In the genomic region with DNA sequence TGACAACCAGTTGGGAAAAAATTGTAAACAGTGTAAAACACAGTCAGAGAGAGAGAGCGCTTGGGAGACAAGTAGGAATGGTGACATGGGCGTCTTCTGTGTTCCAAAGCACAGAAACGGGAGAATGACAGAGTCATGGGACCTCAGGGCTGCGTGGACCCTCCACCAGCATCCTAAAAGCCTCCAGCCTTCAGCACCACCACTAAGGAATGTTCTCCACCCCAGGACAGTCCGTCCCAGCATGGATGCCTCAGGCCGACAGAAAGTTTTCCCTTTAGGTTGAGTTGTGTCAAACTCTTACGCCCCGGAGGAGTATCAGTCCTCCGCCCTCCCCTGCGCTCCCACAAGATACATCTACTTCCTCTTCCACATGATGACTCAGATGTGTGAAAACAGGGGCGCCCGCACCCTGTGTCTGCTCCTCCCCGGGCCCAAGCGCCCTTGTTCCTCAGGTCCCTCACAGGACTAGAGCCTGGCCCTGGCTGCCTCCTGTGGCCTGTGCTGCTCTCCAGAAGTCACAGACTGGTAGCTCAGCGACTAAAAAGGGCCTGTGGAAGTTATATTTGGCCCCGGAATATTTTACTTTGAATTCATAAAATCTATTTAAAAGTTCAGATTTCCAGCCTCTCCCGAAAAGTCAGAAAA, we compare ENCODE assay signal across 8 cellular contexts.
DNase-seq lines count a peak whose midpoint lies in the region; TF ChIP-seq lines count a peak whose summit lies in the region.

No MANE protein-coding gene starts in this region.

- peaks cover 3% of the 10 kb centered on the region for H3K27me3 Mint-ChIP-seq in activated T-helper 1 cell treated with anti-CD3 and anti-CD28 coated beads, Interleukin-12 subunit alpha, Interleukin-12 subunit beta, Interleukin-2, Interleukin-4 antibody, amounts not matched to agents 30 ng/mL and 10 ng/mL and 1 ng/mL, durations not matched to agents 14 hours and 24 hours and 36 hours (ENCODE audit: insufficient read depth)

- no peaks in the 10 kb centered on the region for H3K36me3 ChIP-seq in tibial artery
- no peaks in the 10 kb centered on the region for H3K36me3 ChIP-seq in WERI-Rb-1

- H3K4me1 ChIP-seq in tibial artery: peaks cover 0 to 34% (median 13%) of the 10 kb centered on the region in 4 donors

- H3K9me3 Mint-ChIP-seq in activated T-helper 1 cell treated with anti-CD3 and anti-CD28 coated beads, Interleukin-12 subunit alpha, Interleukin-12 subunit beta, Interleukin-2, Interleukin-4 antibody, amounts not matched to agents 30 ng/mL and 10 ng/mL and 1 ng/mL, durations not matched to agents 14 hours and 24 hours and 36 hours: no peaks in the 10 kb centered on the region

- H3K4me3 Mint-ChIP-seq in activated T-helper 1 cell treated with anti-CD3 and anti-CD28 coated beads, Interleukin-12 subunit alpha, Interleukin-12 subunit beta, Interleukin-2, Interleukin-4 antibody, amounts not matched to agents 30 ng/mL and 10 ng/mL and 1 ng/mL, durations not matched to agents 14 hours and 24 hours and 36 hours: peak overlapping the region; percentile 38

- peak overlapping the region; percentile 85 for H3K27ac Mint-ChIP-seq in activated T-helper 1 cell treated with anti-CD3 and anti-CD28 coated beads, Interleukin-12 subunit alpha, Interleukin-12 subunit beta, Interleukin-2, Interleukin-4 antibody, amounts not matched to agents 30 ng/mL and 10 ng/mL and 1 ng/mL, durations not matched to agents 14 hours and 24 hours and 36 hours

- peaks cover 4% of the 10 kb centered on the region for H3K36me3 Mint-ChIP-seq in activated T-helper 1 cell treated with anti-CD3 and anti-CD28 coated beads, Interleukin-12 subunit alpha, Interleukin-12 subunit beta, Interleukin-2, Interleukin-4 antibody, amounts not matched to agents 30 ng/mL and 10 ng/mL and 1 ng/mL, durations not matched to agents 14 hours and 24 hours and 36 hours (ENCODE audit: low read depth)

- H3K4me3 ChIP-seq in GM12865 (ENCODE audit: low read depth, low read length): no peak overlapping the region
- no peak overlapping the region for H3K4me3 ChIP-seq in tibial artery
- no peak overlapping the region for H3K4me3 ChIP-seq in WERI-Rb-1 (ENCODE audit: low read depth, low read length)

- H3K27me3 ChIP-seq in tibial artery (no peaks in the 10 kb centered on the region), WERI-Rb-1 (ENCODE audit: insufficient read depth, low read depth, severe bottlenecking) (no peaks in the 10 kb centered on the region)

- H3K27ac ChIP-seq in tibial artery (peak overlapping the region in 1 of 2 donors; percentile 39), WERI-Rb-1 (no peak overlapping the region)

- TF ChIP-seq CTCF in GM12865 (IDR thresholded peaks at IDR 0.05; ENCODE audit: insufficient read depth, low read depth, low read length, missing control alignments) (no peak), tibial artery (IDR thresholded peaks at IDR 0.05) (no peak), WERI-Rb-1 (IDR thresholded peaks at IDR 0.05; ENCODE audit: low read depth, low read length) (no peak)

- peak; percentile 75 for DNase-seq in GM12865 (ENCODE audit: low read depth)
- DNase-seq in NOMO-1 treated with dmso at 0.1 percent for 144 hours (lab: John Stamatoyannopoulos, UW; ENCODE audit: unreplicated experiment): peak; percentile 67
- DNase-seq in activated T-helper 1 cell treated with anti-CD3 and anti-CD28 coated beads, Interleukin-12 subunit alpha, Interleukin-12 subunit beta, Interleukin-2, Interleukin-4 antibody, amounts not matched to agents 30 ng/mL and 10 ng/mL and 1 ng/mL, durations not matched to agents 14 hours and 24 hours and 36 hours (ENCODE audit: low spot score): peak; percentile 68
- DNase-seq in medulla oblongata (ENCODE audit: extremely low spot score): peak; percentile 67
- peak; percentile 72 to 75 for DNase-seq in tibial artery
- no peak for DNase-seq in NCI-H1930 (lab: John Stamatoyannopoulos, UW)
- DNase-seq in NCI-H2081 (lab: John Stamatoyannopoulos, UW): no peak
- DNase-seq in WERI-Rb-1: no peak

- H3K4me1 Mint-ChIP-seq in activated T-helper 1 cell treated with anti-CD3 and anti-CD28 coated beads, Interleukin-12 subunit alpha, Interleukin-12 subunit beta, Interleukin-2, Interleukin-4 antibody, amounts not matched to agents 30 ng/mL and 10 ng/mL and 1 ng/mL, durations not matched to agents 14 hours and 24 hours and 36 hours (ENCODE audit: low read depth): peaks cover 68% of the 10 kb centered on the region

- H3K9me3 ChIP-seq in tibial artery (no peaks in the 10 kb centered on the region), WERI-Rb-1 (ENCODE audit: severe bottlenecking) (no peaks in the 10 kb centered on the region)

- intact Hi-C loops in activated T-helper 1 cell treated with anti-CD3 and anti-CD28 coated beads, Interleukin-12 subunit alpha, Interleukin-12 subunit beta, Interleukin-2, Interleukin-4 antibody, amounts not matched to agents 30 ng/mL and 10 ng/mL and 1 ng/mL, durations not matched to agents 14 hours and 24 hours and 36 hours (cut with micrococcal nuclease): loop anchor here (1.0 to 5.0 kb wide), 4 partner anchors 39 to 176 kb away; partner anchors contain the start of gene CASP9
- intact Hi-C loops in tibial artery (cut with DNase I; ENCODE audit: low total_unique reads): no loop called here

Comparison
In these comparisons a context has a peak if more than half of its experiments do, and no peak if none do; other contexts are left out.
1. DNase-seq: peak in GM12865 (single experiment), NOMO-1 treated with dmso at 0.1 percent for 144 hours (single experiment), activated T-helper 1 cell treated with anti-CD3 and anti-CD28 coated beads, Interleukin-12 subunit alpha, Interleukin-12 subunit beta, Interleukin-2, Interleukin-4 antibody, amounts not matched to agents 30 ng/mL and 10 ng/mL and 1 ng/mL, durations not matched to agents 14 hours and 24 hours and 36 hours (single experiment), medulla oblongata (single experiment) and tibial artery (2 of 2); none in NCI-H1930 (0 of 2), NCI-H2081 (0 of 2) and WERI-Rb-1 (single experiment).